In genomic region chr22:20393705-20394476, GRCh38 we compare ENCODE assay signal across 1 cellular context.
A peak's percentile ranks its signal among the peaks of the same experiment; 100 is the strongest.
TF ChIP-seq lines count a peak whose summit lies in the region.

Gene ZNF74 (plus strand): TSS chr22:20394151. CDS start chr22:20394629, 478 bp downstream.

TF ChIP-seq in HepG2, 621 proteins besides CTCF, POLR2A, EP300 and RAD21 (continued from another document and continues in another):
- TF ChIP-seq GZF1 (CRISPR knock-in tag; IDR thresholded peaks at IDR 0.05) (no peak; the same call in 1 of the 2 replicates), DRAP1 (CRISPR knock-in tag; IDR thresholded peaks at IDR 0.05) (peak; percentile 46; the same call in 1 of the 2 replicates), MAFG (CRISPR knock-in tag; IDR thresholded peaks at IDR 0.05) (no peak), ASH2L (IDR thresholded peaks at IDR 0.05; ENCODE audit: insufficient read length, low read depth, low read length) (no peak), TEAD2 (CRISPR knock-in tag; IDR thresholded peaks at IDR 0.05) (no peak), ZNF720 (CRISPR knock-in tag; IDR thresholded peaks at IDR 0.05) (no peak), HDAC1 (CRISPR knock-in tag; IDR thresholded peaks at IDR 0.05) (peak; percentile 85), ZNF678 (CRISPR knock-in tag; IDR thresholded peaks at IDR 0.05) (no peak), ADNP (CRISPR knock-in tag; IDR thresholded peaks at IDR 0.05) (no peak), ZNF619 (CRISPR knock-in tag; IDR thresholded peaks at IDR 0.05) (no peak), ZNF550 (CRISPR knock-in tag; IDR thresholded peaks at IDR 0.05; ENCODE audit: borderline replicate concordance) (no peak), ZFP36L1 (CRISPR knock-in tag; IDR thresholded peaks at IDR 0.05) (0 out of 2 replicates have a peak, but pooled peaks have one; percentile 76), MEIS2 (CRISPR knock-in tag; IDR thresholded peaks at IDR 0.05) (no peak), SOX5 (CRISPR knock-in tag; IDR thresholded peaks at IDR 0.05; ENCODE audit: borderline replicate concordance) (no peak), NRL (CRISPR knock-in tag; IDR thresholded peaks at IDR 0.05; ENCODE audit: borderline replicate concordance) (peak; percentile 83; the same call in 1 of the 2 replicates), POGZ (CRISPR knock-in tag; IDR thresholded peaks at IDR 0.05) (no peak), DNMT3B (CRISPR knock-in tag; conservative IDR thresholded peaks at IDR 0.05) (no peak), ETV6 (CRISPR knock-in tag; conservative IDR thresholded peaks at IDR 0.05) (no peak), ZNF580 (CRISPR knock-in tag; IDR thresholded peaks at IDR 0.05; ENCODE audit: borderline replicate concordance, low read depth) (no peak; the same call in 1 of the 2 replicates), ZNF510 (CRISPR knock-in tag; IDR thresholded peaks at IDR 0.05; ENCODE audit: low read depth) (no peak), FOXK1 (CRISPR knock-in tag; IDR thresholded peaks at IDR 0.05; ENCODE audit: borderline replicate concordance, low read depth) (0 out of 2 replicates have a peak, but pooled peaks have one; percentile 39), SIX4 (CRISPR knock-in tag; IDR thresholded peaks at IDR 0.05) (no peak), SIN3A (IDR thresholded peaks at IDR 0.05; ENCODE audit: borderline replicate concordance, low read depth, low read length) (no peak; the same call in 1 of the 2 replicates), RBM39 (IDR thresholded peaks at IDR 0.05; ENCODE audit: low read depth, low read length, poor library complexity, severe bottlenecking) (no peak), ZNF160 (CRISPR knock-in tag; IDR thresholded peaks at IDR 0.05) (no peak), DNMT1 (CRISPR knock-in tag; IDR thresholded peaks at IDR 0.05) (no peak), ZNF3 (CRISPR knock-in tag; IDR thresholded peaks at IDR 0.05) (no peak), MAF1 (CRISPR knock-in tag; IDR thresholded peaks at IDR 0.05; ENCODE audit: borderline replicate concordance) (no peak), ZBTB3 (CRISPR knock-in tag; IDR thresholded peaks at IDR 0.05; ENCODE audit: borderline replicate concordance, low read depth) (no peak), ZBTB34 (CRISPR knock-in tag; IDR thresholded peaks at IDR 0.05) (no peak), DPF2 (CRISPR knock-in tag; IDR thresholded peaks at IDR 0.05; ENCODE audit: borderline replicate concordance, low read depth) (no peak), NR2F6 (IDR thresholded peaks at IDR 0.05) (no peak), NR2F6 (CRISPR knock-in tag; IDR thresholded peaks at IDR 0.05) (no peak), POLR2AphosphoS2 (IDR thresholded peaks at IDR 0.05; ENCODE audit: low read depth, low read length) (no peak), BATF2 (CRISPR knock-in tag; IDR thresholded peaks at IDR 0.05) (no peak), PHF5A (CRISPR knock-in tag; IDR thresholded peaks at IDR 0.05; ENCODE audit: low read depth, unreplicated experiment) (no peak), AKNA (CRISPR knock-in tag; IDR thresholded peaks at IDR 0.05; ENCODE audit: borderline replicate concordance) (no peak), PHF8 (CRISPR knock-in tag; IDR thresholded peaks at IDR 0.05) (peak; percentile 96), CERS6 (CRISPR knock-in tag; IDR thresholded peaks at IDR 0.05) (no peak), ZNF207 (IDR thresholded peaks at IDR 0.05; ENCODE audit: borderline replicate concordance) (no peak), ZFX (CRISPR knock-in tag; IDR thresholded peaks at IDR 0.05; ENCODE audit: low read depth) (peak; percentile 93), MIER2 (CRISPR knock-in tag; IDR thresholded peaks at IDR 0.05) (no peak), HOMEZ (CRISPR knock-in tag; IDR thresholded peaks at IDR 0.05; ENCODE audit: low read depth) (no peak), ZNF709 (CRISPR knock-in tag; IDR thresholded peaks at IDR 0.05) (no peak), NR3C1 (CRISPR knock-in tag; IDR thresholded peaks at IDR 0.05) (no peak; the same call in 1 of the 2 replicates), MXD4 (CRISPR knock-in tag; IDR thresholded peaks at IDR 0.05) (no peak; the same call in 1 of the 2 replicates), MAFF (IDR thresholded peaks at IDR 0.05; ENCODE audit: low read depth, low read length) (no peak), NFRKB (IDR thresholded peaks at IDR 0.05) (no peak), ZNF232 (CRISPR knock-in tag; IDR thresholded peaks at IDR 0.05; ENCODE audit: borderline replicate concordance) (peak; percentile 76; the same call in 1 of the 2 replicates), ZFY (CRISPR knock-in tag; IDR thresholded peaks at IDR 0.05) (peak; percentile 94), MATR3 (CRISPR knock-in tag; IDR thresholded peaks at IDR 0.05) (no peak), FOXC1 (CRISPR knock-in tag; IDR thresholded peaks at IDR 0.05; ENCODE audit: borderline replicate concordance) (peak; percentile 60; the same call in 1 of the 2 replicates)
